Comparison of ENCODE assay signal across 8 cellular contexts in genomic region chr3:156673732-156674045, GRCh38. TPM values are rescaled to one million over a fixed set of nuclear protein-coding genes. Genes with fewer than 3 reads are reported as not detected.
DNase-seq lines count a peak whose midpoint lies in the region; ATAC-seq and TF ChIP-seq lines count a peak whose summit lies in the region.

No MANE protein-coding gene starts in this region.

- no peak overlapping the region for H3K18ac ChIP-seq in mesendoderm (ENCODE audit: low read length)

- H3K36me3 ChIP-seq in mesendoderm (ENCODE audit: control insufficient read depth, insufficient read depth, low read length) (peaks cover 4% of the 10 kb centered on the region), urinary bladder (ENCODE audit: insufficient read depth) (no peaks in the 10 kb centered on the region)

- H2BK120ac ChIP-seq in mesendoderm (ENCODE audit: low read depth, low read length) = no peak overlapping the region

- no peak overlapping the region for H3K4me3 ChIP-seq in mesendoderm (ENCODE audit: low read length)
- peak overlapping the region; percentile 41 for H3K4me3 ChIP-seq in urinary bladder (ENCODE audit: low read depth, low read length)

- H3K4me2 ChIP-seq in mesendoderm (ENCODE audit: low read length) = peak overlapping the region; percentile 62

- no peaks in the 10 kb centered on the region for H3K27me3 ChIP-seq in mesendoderm (ENCODE audit: insufficient read depth, low read length, poor library complexity)

- H3K56ac ChIP-seq in mesendoderm (ENCODE audit: low read length) = peak overlapping the region; percentile 96

- no peak overlapping the region for H3K23ac ChIP-seq in mesendoderm (ENCODE audit: low read length)

- H3K27me3 Mint-ChIP-seq in activated naive CD4-positive, alpha-beta T cell treated with anti-CD3 and anti-CD28 coated beads, Interleukin-2, amount 50 U/mL, for 24 hours = no peaks in the 10 kb centered on the region
- peaks cover 7% of the 10 kb centered on the region for H3K27me3 Mint-ChIP-seq in brain

- ATAC-seq in GM18511 (IDR thresholded peaks at IDR 0.05; ENCODE audit: unreplicated experiment) = no peak

- H4K5ac ChIP-seq in mesendoderm (ENCODE audit: low read length) = no peak overlapping the region

- H3K36me3 Mint-ChIP-seq in activated naive CD4-positive, alpha-beta T cell treated with anti-CD3 and anti-CD28 coated beads, Interleukin-2, amount 50 U/mL, for 24 hours = peaks cover 11% of the 10 kb centered on the region
- peaks cover 14% of the 10 kb centered on the region for H3K36me3 Mint-ChIP-seq in brain

- H2AK5ac ChIP-seq in mesendoderm (ENCODE audit: low read length) = no peak overlapping the region

- H3K4me1 ChIP-seq in mesendoderm (ENCODE audit: control insufficient read depth, low read depth, low read length) (peaks cover 2% of the 10 kb centered on the region), urinary bladder (ENCODE audit: insufficient read depth) (no peaks in the 10 kb centered on the region)

- TF ChIP-seq CTCF in brain (conservative IDR thresholded peaks at IDR 0.05) = no peak

- peak overlapping the region; percentile 95 for H3K4me3 Mint-ChIP-seq in activated naive CD4-positive, alpha-beta T cell treated with anti-CD3 and anti-CD28 coated beads, Interleukin-2, amount 50 U/mL, for 24 hours
- H3K4me3 Mint-ChIP-seq in brain = peak overlapping the region; percentile 87 to 98 (median 95)

- H3K9ac ChIP-seq in mesendoderm (ENCODE audit: low read length) = peak overlapping the region; percentile 87

- peak overlapping the region; percentile 97 for H3K27ac Mint-ChIP-seq in activated naive CD4-positive, alpha-beta T cell treated with anti-CD3 and anti-CD28 coated beads, Interleukin-2, amount 50 U/mL, for 24 hours
- H3K27ac Mint-ChIP-seq in brain = peak overlapping the region; percentile 91 to 98 (median 97)

- H3K79me1 ChIP-seq in mesendoderm (ENCODE audit: low read length) = peaks cover 13% of the 10 kb centered on the region

- H2BK5ac ChIP-seq in mesendoderm (ENCODE audit: low read length) = no peak overlapping the region

- H3K4me1 Mint-ChIP-seq in activated naive CD4-positive, alpha-beta T cell treated with anti-CD3 and anti-CD28 coated beads, Interleukin-2, amount 50 U/mL, for 24 hours = peaks cover 41% of the 10 kb centered on the region
- peaks cover 38% of the 10 kb centered on the region for H3K4me1 Mint-ChIP-seq in brain

- H3K79me2 ChIP-seq in mesendoderm (ENCODE audit: control insufficient read depth, insufficient read depth, low read length) = peaks cover 23% of the 10 kb centered on the region

- no CpG with 5 or more reads among the region's 10 CpGs for WGBS in mesendoderm (ENCODE audit: extremely low coverage, insufficient coverage, low lambda C conversion rate)
- 12% methylated on average over 10 of the region's 10 CpGs for WGBS in urinary bladder

- H4K8ac ChIP-seq in mesendoderm (ENCODE audit: low read depth, low read length) = no peak overlapping the region

- DNase-seq in activated naive CD4-positive, alpha-beta T cell (lab: John Stamatoyannopoulos, UW) = no peak
- DNase-seq in mesendoderm (no peak), NCI-H187 (lab: John Stamatoyannopoulos, UW) (no peak)
- DNase-seq in activated CD4-positive, alpha-beta T cell treated with anti-CD3 and anti-CD28 coated beads, Interleukin-2, amount 50 U/mL, for 1 hour = no peak

- H2BK15ac ChIP-seq in mesendoderm (replicated peaks; ENCODE audit: low read depth) = no peak overlapping the region

- H3K4ac ChIP-seq in mesendoderm (ENCODE audit: low read depth, low read length) = no peak overlapping the region

- H3K9me3 Mint-ChIP-seq in activated naive CD4-positive, alpha-beta T cell treated with anti-CD3 and anti-CD28 coated beads, Interleukin-2, amount 50 U/mL, for 24 hours = no peaks in the 10 kb centered on the region
- H3K9me3 Mint-ChIP-seq in brain = peaks cover 0 to 7% (median 0%) of the 10 kb centered on the region in 5 experiments

- H3K27ac ChIP-seq in mesendoderm (ENCODE audit: low read depth, low read length) (no peak overlapping the region), urinary bladder (ENCODE audit: low read depth) (peak overlapping the region; percentile 43)

RNA-seq across cellular contexts. Expression of gene TIPARP, which starts 0.7 kb away (rescaled TPM):
- polyA plus RNA-seq in brain (ENCODE audit: insufficient read depth, low read depth, low replicate concordance) (10.7 TPM), urinary bladder (26.9 TPM)
- 3.8 TPM for polyA plus RNA-seq in mesendoderm (2013, experiment 1 of 2)
- 4.3 TPM for polyA plus RNA-seq in mesendoderm (2013, experiment 2 of 2)
- 35.5 TPM for total RNA-seq in urinary bladder
